16 cellular contexts compared by ENCODE assay signal in the genomic region with DNA sequence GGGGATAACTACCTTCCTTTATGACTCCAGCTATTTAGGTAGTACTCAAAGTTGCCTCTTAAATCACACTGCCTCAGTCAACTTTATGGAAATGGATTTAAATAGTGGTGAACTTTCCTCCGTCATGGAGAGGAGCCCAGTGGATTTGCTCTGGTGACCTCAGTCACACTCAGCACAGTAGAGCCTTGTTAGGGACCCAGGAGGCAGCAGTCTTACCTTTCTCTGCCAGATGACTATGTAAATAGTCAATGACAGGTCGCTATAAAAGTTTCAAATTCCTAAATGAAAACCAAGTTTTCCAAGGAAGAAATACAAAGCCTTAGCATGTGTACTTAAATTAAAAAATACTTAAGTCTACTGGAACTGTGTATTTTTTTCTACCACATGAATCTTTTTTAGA.
DNase-seq lines count a peak whose midpoint lies in the region; ATAC-seq and TF ChIP-seq lines count a peak whose summit lies in the region.
"Had no signal": no experiment of that assay in that cellular context is flagged by ENCODE, and none has a peak within 500 bp of the region (broad histone marks: within the 10 kb centered on the region; RNA-seq: fewer than 3 reads in every experiment).

No MANE protein-coding gene starts in this region.

- no peak for TF ChIP-seq CTCF in PC-3 (conservative IDR thresholded peaks at IDR 0.05; ENCODE audit: low read depth, low read length)
- TF ChIP-seq CTCF in progenitor cell of endocrine pancreas (IDR thresholded peaks at IDR 0.05; ENCODE audit: unreplicated experiment): no peak

- peaks cover 40% of the 10 kb centered on the region for H3K4me1 Mint-ChIP-seq in progenitor cell of endocrine pancreas (ENCODE audit: low read depth)
- H3K4me1 Mint-ChIP-seq: CD8-positive, alpha-beta memory T cell had no signal

- H3K27me3 ChIP-seq in PC-3 (ENCODE audit: low read length): no peaks in the 10 kb centered on the region
- H3K27me3 ChIP-seq: BLaER1 had no signal

- H3K4me2 ChIP-seq in PC-3 (ENCODE audit: low read length): no peak overlapping the region
- H3K4me2 ChIP-seq: BLaER1 had no signal

- H3K4me3 Mint-ChIP-seq in progenitor cell of endocrine pancreas (ENCODE audit: low read depth): no peak overlapping the region
- H3K4me3 Mint-ChIP-seq: CD8-positive, alpha-beta memory T cell had no signal

- no peaks in the 10 kb centered on the region for H3K36me3 Mint-ChIP-seq in progenitor cell of endocrine pancreas (ENCODE audit: insufficient read depth)
- H3K36me3 Mint-ChIP-seq: CD8-positive, alpha-beta memory T cell had no signal

- H3K9me3 Mint-ChIP-seq in progenitor cell of endocrine pancreas (ENCODE audit: low read depth): peaks cover 4% of the 10 kb centered on the region
- H3K9me3 Mint-ChIP-seq: CD8-positive, alpha-beta memory T cell had no signal

- H4K20me1 ChIP-seq in PC-3 (ENCODE audit: low read length): no peaks in the 10 kb centered on the region

- no peaks in the 10 kb centered on the region for H3K36me3 ChIP-seq in PC-3 (ENCODE audit: low read depth, low read length)

- ATAC-seq in PC-3: peak; percentile 39; the same call in 1 of the 2 replicates
- ATAC-seq in HG03196 (IDR thresholded peaks at IDR 0.05; ENCODE audit: unreplicated experiment): no peak

- no peak overlapping the region for H3K9ac ChIP-seq in PC-3 (ENCODE audit: low read length)
- H3K9ac ChIP-seq: BLaER1 had no signal

- H3K4me1 ChIP-seq in PC-3 (ENCODE audit: insufficient read depth, low read length): peaks cover 11% of the 10 kb centered on the region

- no TSS peak for BruUV-seq in PC-3 (replicated peaks; lab: Mats Ljungman, UMichigan)

- no peak overlapping the region for H2AFZ ChIP-seq in PC-3 (ENCODE audit: low read length)

- H3F3A ChIP-seq in PC-3 (ENCODE audit: low read length, unreplicated experiment): no peaks in the 10 kb centered on the region

- H3K27ac Mint-ChIP-seq in progenitor cell of endocrine pancreas: peak overlapping the region; percentile 9
- H3K27ac Mint-ChIP-seq: CD8-positive, alpha-beta memory T cell had no signal

- no peaks in the 10 kb centered on the region for H3K9me3 ChIP-seq in PC-3 (ENCODE audit: low read length)
- H3K9me3 ChIP-seq: BLaER1 had no signal

- H3K4me3 ChIP-seq in PC-3 (ENCODE audit: low read length): no peak overlapping the region
- H3K4me3 ChIP-seq: BLaER1 had no signal

- CTCF ChIA-PET in PC-3 (lab: Charles Lee): interaction anchor here (0.5 kb wide), 1 partner anchor 55 kb away, joined by 6 read pairs; no protein-coding TSS in a partner anchor

- intact Hi-C loops in PC-3 (cut with micrococcal nuclease): no loop called here

- peaks cover 34% of the 10 kb centered on the region for H3K79me2 ChIP-seq in PC-3 (ENCODE audit: low read length)

- H3K27me3 Mint-ChIP-seq in progenitor cell of endocrine pancreas: no peaks in the 10 kb centered on the region

- POLR2A ChIA-PET in PC-3 (lab: Charles Lee; ENCODE audit: unreplicated experiment): no interaction called here

- DNase-seq in PC-3 (peak; percentile 24), left kidney (ENCODE audit: low read depth, low spot score) (peak; percentile 64), progenitor cell of endocrine pancreas (ENCODE audit: low spot score, unreplicated experiment) (no peak), NCI-H146 treated with DMSO at 0.1 percent for 48 hours (lab: John Stamatoyannopoulos, UW; ENCODE audit: unreplicated experiment) (no peak), RKO (ENCODE audit: low spot score) (no peak), EL (no peak)
- DNase-seq: CD8-positive, alpha-beta memory T cell; DMS153; H7; MV-4-11; NCI-H1694; NCI-H446; NCI-H82; SHP77 treated with DMSO at 0.1 percent for 48 hours had no signal

- no peak overlapping the region for H3K27ac ChIP-seq in PC-3 (ENCODE audit: low read length)
- H3K27ac ChIP-seq: BLaER1 had no signal

- H3K9me2 ChIP-seq in PC-3 (replicated peaks; ENCODE audit: low read length): 0 out of 2 replicates have a peak, but pooled peaks cover 3% of the 10 kb centered on the region

Comparison
In these comparisons a context has a peak if more than half of its experiments do, and no peak if none do; other contexts are left out.
1. DNase-seq: peak in PC-3 (single experiment) and left kidney (single experiment); none in progenitor cell of endocrine pancreas (single experiment), NCI-H146 treated with DMSO at 0.1 percent for 48 hours (single experiment), RKO (single experiment) and EL (single experiment).